15 cellular contexts compared by ENCODE assay signal in genomic region chr1:119285482-119285881, GRCh38.
DNase-seq lines count a peak whose midpoint lies in the region; ATAC-seq, FAIRE-seq and TF ChIP-seq lines count a peak whose summit lies in the region.
"Had no signal": no experiment of that assay in that cellular context is flagged by ENCODE, and none has a peak within 500 bp of the region (broad histone marks: within the 10 kb centered on the region; RNA-seq: fewer than 3 reads in every experiment).

No MANE protein-coding gene starts in this region.

- no peak overlapping the region for H3K4me2 ChIP-seq in neural progenitor cell

- no peak for TF ChIP-seq EP300 in esophagus muscularis mucosa (IDR thresholded peaks at IDR 0.05)

- no peaks in the 10 kb centered on the region for H3F3A ChIP-seq in neural progenitor cell (ENCODE audit: low read depth)

- H3K36me3 Mint-ChIP-seq in neural progenitor cell: no peaks in the 10 kb centered on the region

- intact Hi-C loops in colonic mucosa (cut with DNase I): no loop called here
- intact Hi-C loops in esophagus muscularis mucosa (cut with DNase I): no loop called here

- H3K4me3 ChIP-seq in colonic mucosa (no peak overlapping the region), neural progenitor cell (no peak overlapping the region), esophagus muscularis mucosa (no peak overlapping the region)

- H3K27me3 ChIP-seq in colonic mucosa: no peaks in the 10 kb centered on the region
- H3K27me3 ChIP-seq in neural progenitor cell: no peaks in the 10 kb centered on the region
- no peaks in the 10 kb centered on the region for H3K27me3 ChIP-seq in esophagus muscularis mucosa

- H4K20me1 ChIP-seq in neural progenitor cell (ENCODE audit: low read depth): no peaks in the 10 kb centered on the region

- H3K79me2 ChIP-seq in neural progenitor cell (ENCODE audit: low read depth): no peaks in the 10 kb centered on the region

- H3K9ac ChIP-seq in colonic mucosa (ENCODE audit: low read depth in 2 of 2, low read length in 2 of 2) (no peak overlapping the region), neural progenitor cell (no peak overlapping the region)

- H3K9me3 Mint-ChIP-seq in neural progenitor cell: no peaks in the 10 kb centered on the region
- H3K9me3 Mint-ChIP-seq: T-helper 1 cell treated with Interleukin-12 subunit alpha and Interleukin-12 subunit beta and Interleukin-4 antibody, amounts not matched to agents 30 μg/mL and 1 μg/mL, for 36 hours had no signal

- FAIRE-seq in D721Med (lab: Jason Lieb, UNC): no peak

- 69% methylated on average over 2 of the region's 2 CpGs for WGBS in esophagus muscularis mucosa

- no peaks in the 10 kb centered on the region for H3K4me1 ChIP-seq in colonic mucosa
- peaks cover 6% of the 10 kb centered on the region for H3K4me1 ChIP-seq in neural progenitor cell
- no peaks in the 10 kb centered on the region for H3K4me1 ChIP-seq in esophagus muscularis mucosa

- H3K27me3 Mint-ChIP-seq in neural progenitor cell (ENCODE audit: insufficient read depth, low read depth): peaks cover 2% of the 10 kb centered on the region

- no peaks in the 10 kb centered on the region for H3K36me3 ChIP-seq in colonic mucosa
- no peaks in the 10 kb centered on the region for H3K36me3 ChIP-seq in neural progenitor cell
- H3K36me3 ChIP-seq in esophagus muscularis mucosa: no peaks in the 10 kb centered on the region

- H2AFZ ChIP-seq in neural progenitor cell (replicated peaks): no peak overlapping the region

- no peak for ATAC-seq in GM18867 (IDR thresholded peaks at IDR 0.05; ENCODE audit: unreplicated experiment)
- ATAC-seq: activated CD8-positive, alpha-beta T cell treated with anti-CD3 and anti-CD28 coated beads, Interleukin-2, amount 10 ng/mL, durations not matched to agents 7 days and 5 days had no signal

- no peaks in the 10 kb centered on the region for H3K9me3 ChIP-seq in colonic mucosa
- no peaks in the 10 kb centered on the region for H3K9me3 ChIP-seq in neural progenitor cell (ENCODE audit: low read depth)
- no peaks in the 10 kb centered on the region for H3K9me3 ChIP-seq in esophagus muscularis mucosa

- H3K4me1 Mint-ChIP-seq in neural progenitor cell: peaks cover 8% of the 10 kb centered on the region

- DNase-seq in Daoy (ENCODE audit: low read depth): peak; percentile 70
- peak; percentile 66 for DNase-seq in NCI-H226
- peak; percentile 26 for DNase-seq in colonic mucosa
- DNase-seq in neural progenitor cell (ENCODE audit: low spot score): peak; percentile 13
- DNase-seq in esophagus muscularis mucosa (ENCODE audit: extremely low spot score): no peak
- DNase-seq in NCI-H526 treated with DMSO at 0.1 percent for 48 hours (lab: John Stamatoyannopoulos, UW): no peak
- DNase-seq in D721Med (ENCODE audit: insufficient read length, low spot score): no peak
- DNase-seq: activated CD8-positive, alpha-beta T cell treated with anti-CD3 and anti-CD28 coated beads, Interleukin-2, amount 10 ng/mL, durations not matched to agents 7 days and 5 days; amygdala; foreskin melanocyte; MM.1S; NCI-H774; right cardiac atrium had no signal

- no peak overlapping the region for H3K4me3 Mint-ChIP-seq in neural progenitor cell
- H3K4me3 Mint-ChIP-seq: activated CD8-positive, alpha-beta T cell treated with anti-CD3 and anti-CD28 coated beads, Interleukin-2, amount 10 ng/mL, durations not matched to agents 7 days and 5 days; T-helper 1 cell treated with Interleukin-12 subunit alpha and Interleukin-12 subunit beta and Interleukin-4 antibody, amounts not matched to agents 30 μg/mL and 1 μg/mL, for 36 hours had no signal

- no peak for TF ChIP-seq CTCF in colonic mucosa (IDR thresholded peaks at IDR 0.05)
- TF ChIP-seq CTCF in neural progenitor cell (IDR thresholded peaks at IDR 0.05): no peak
- TF ChIP-seq CTCF in esophagus muscularis mucosa (IDR thresholded peaks at IDR 0.05): no peak
- no peak for TF ChIP-seq CTCF in D721Med (IDR thresholded peaks at IDR 0.05; ENCODE audit: insufficient read depth, missing control alignments)

- TF ChIP-seq POLR2A in esophagus muscularis mucosa (IDR thresholded peaks at IDR 0.05; ENCODE audit: low read depth): no peak

- no peak overlapping the region for H3K27ac ChIP-seq in colonic mucosa
- H3K27ac ChIP-seq in neural progenitor cell: no peak overlapping the region
- no peak overlapping the region for H3K27ac ChIP-seq in esophagus muscularis mucosa (replicated peaks in 1 of 4)

- no peak overlapping the region for H3K27ac Mint-ChIP-seq in neural progenitor cell
- H3K27ac Mint-ChIP-seq: activated CD8-positive, alpha-beta T cell treated with anti-CD3 and anti-CD28 coated beads, Interleukin-2, amount 10 ng/mL, durations not matched to agents 7 days and 5 days; T-helper 1 cell treated with Interleukin-12 subunit alpha and Interleukin-12 subunit beta and Interleukin-4 antibody, amounts not matched to agents 30 μg/mL and 1 μg/mL, for 36 hours had no signal

Comparison
In these comparisons a context has a peak if more than half of its experiments do, and no peak if none do; other contexts are left out.
1. DNase-seq: peak in Daoy (single experiment), NCI-H226 (single experiment), colonic mucosa (single experiment) and neural progenitor cell (single experiment); none in esophagus muscularis mucosa (single experiment), NCI-H526 treated with DMSO at 0.1 percent for 48 hours (single experiment) and D721Med (single experiment).